ENCODE assay signal across 1 cellular context in genomic region chr16:13913374-13914292, GRCh38.
A peak's percentile ranks its signal among the peaks of the same experiment; 100 is the strongest.
TF ChIP-seq lines count a peak whose summit lies in the region.

No MANE protein-coding gene starts in this region.

TF ChIP-seq in HepG2, 621 proteins besides CTCF, POLR2A, EP300 and RAD21 (continued from another document and continues in another):
- peak; percentile 82 for TF ChIP-seq HNF1B (CRISPR knock-in tag; IDR thresholded peaks at IDR 0.05)
- no peak for TF ChIP-seq TCF7 (IDR thresholded peaks at IDR 0.05; ENCODE audit: low read depth)
- no peak for TF ChIP-seq BATF2 (CRISPR knock-in tag; IDR thresholded peaks at IDR 0.05)
- TF ChIP-seq NBN (conservative IDR thresholded peaks at IDR 0.05): no peak
- 0 out of 2 replicates have a peak, but pooled peaks have one; percentile 25 for TF ChIP-seq ZNF430 (CRISPR knock-in tag; IDR thresholded peaks at IDR 0.05)
- TF ChIP-seq BCLAF1 (IDR thresholded peaks at IDR 0.05): no peak
- TF ChIP-seq ZMAT3 (CRISPR knock-in tag; conservative IDR thresholded peaks at IDR 0.05): no peak
- TF ChIP-seq KDM6A (CRISPR knock-in tag; IDR thresholded peaks at IDR 0.05; ENCODE audit: low read depth): no peak
- no peak for TF ChIP-seq ZSCAN31 (CRISPR knock-in tag; IDR thresholded peaks at IDR 0.05; ENCODE audit: low read depth)
- TF ChIP-seq TRAFD1 (CRISPR knock-in tag; IDR thresholded peaks at IDR 0.05; ENCODE audit: borderline replicate concordance): no peak
- 0 out of 2 replicates have a peak, but pooled peaks have one; percentile 64 for TF ChIP-seq HMGXB3 (CRISPR knock-in tag; IDR thresholded peaks at IDR 0.05; ENCODE audit: borderline replicate concordance)
- TF ChIP-seq ZNF607 (CRISPR knock-in tag; IDR thresholded peaks at IDR 0.05; ENCODE audit: borderline replicate concordance): peak; percentile 78; the same call in 1 of the 2 replicates
- peak; percentile 21; the same call in 1 of the 2 replicates for TF ChIP-seq ZNF414 (CRISPR knock-in tag; IDR thresholded peaks at IDR 0.05)
- TF ChIP-seq SMC3 (IDR thresholded peaks at IDR 0.05; ENCODE audit: low read length): 0 out of 2 replicates have a peak, but pooled peaks have one; percentile 4
- no peak for TF ChIP-seq ZNF205 (CRISPR knock-in tag; IDR thresholded peaks at IDR 0.05)
- no peak for TF ChIP-seq NFYB (CRISPR knock-in tag; IDR thresholded peaks at IDR 0.05)
- no peak for TF ChIP-seq ZFP1 (CRISPR knock-in tag; IDR thresholded peaks at IDR 0.05)
- TF ChIP-seq MIXL1 (CRISPR knock-in tag; IDR thresholded peaks at IDR 0.05): 0 out of 2 replicates have a peak, but pooled peaks have one; percentile 24
- no peak for TF ChIP-seq ZNF143 (CRISPR knock-in tag; IDR thresholded peaks at IDR 0.05)
- TF ChIP-seq ZNF589 (CRISPR knock-in tag; conservative IDR thresholded peaks at IDR 0.05): no peak
- peak; percentile 33; the same call in 1 of the 2 replicates for TF ChIP-seq SP2 (CRISPR knock-in tag; IDR thresholded peaks at IDR 0.05)
- 0 out of 2 replicates have a peak, but pooled peaks have one; percentile 3 for TF ChIP-seq ATF1 (CRISPR knock-in tag; IDR thresholded peaks at IDR 0.05)
- TF ChIP-seq ZMYM4 (CRISPR knock-in tag; IDR thresholded peaks at IDR 0.05): peak; percentile 46; the same call in 1 of the 2 replicates
- TF ChIP-seq NFRKB (IDR thresholded peaks at IDR 0.05): no peak
- TF ChIP-seq ZMYM3 (CRISPR knock-in tag; IDR thresholded peaks at IDR 0.05): peak; percentile 34; the same call in 1 of the 2 replicates
- no peak for TF ChIP-seq CEBPB (IDR thresholded peaks at IDR 0.05; ENCODE audit: borderline replicate concordance, low read depth, low read length)
- no peak for TF ChIP-seq KLF11 (CRISPR knock-in tag; IDR thresholded peaks at IDR 0.05)
- peak; percentile 77 for TF ChIP-seq RFX3 (CRISPR knock-in tag; IDR thresholded peaks at IDR 0.05)
- peak; percentile 31; the same call in 1 of the 2 replicates for TF ChIP-seq SALL1 (CRISPR knock-in tag; IDR thresholded peaks at IDR 0.05)
- TF ChIP-seq NR2F1 (CRISPR knock-in tag; IDR thresholded peaks at IDR 0.05): peak in 1 of 2 experiments; percentile 21; a peak in 1 of 4 replicates
- TF ChIP-seq ZNF407 (CRISPR knock-in tag; IDR thresholded peaks at IDR 0.05; ENCODE audit: not compliant biosample characterization): no peak
- peak; percentile 51 to 80 for TF ChIP-seq MAFK (conservative IDR thresholded peaks at IDR 0.05 in 1 of 2, IDR thresholded peaks at IDR 0.05 in 1 of 2; ENCODE audit: low read length in 2 of 2)
- no peak for TF ChIP-seq ZNF629 (CRISPR knock-in tag; conservative IDR thresholded peaks at IDR 0.05)
